ENCODE assay signal across 8 cellular contexts in the genomic region with DNA sequence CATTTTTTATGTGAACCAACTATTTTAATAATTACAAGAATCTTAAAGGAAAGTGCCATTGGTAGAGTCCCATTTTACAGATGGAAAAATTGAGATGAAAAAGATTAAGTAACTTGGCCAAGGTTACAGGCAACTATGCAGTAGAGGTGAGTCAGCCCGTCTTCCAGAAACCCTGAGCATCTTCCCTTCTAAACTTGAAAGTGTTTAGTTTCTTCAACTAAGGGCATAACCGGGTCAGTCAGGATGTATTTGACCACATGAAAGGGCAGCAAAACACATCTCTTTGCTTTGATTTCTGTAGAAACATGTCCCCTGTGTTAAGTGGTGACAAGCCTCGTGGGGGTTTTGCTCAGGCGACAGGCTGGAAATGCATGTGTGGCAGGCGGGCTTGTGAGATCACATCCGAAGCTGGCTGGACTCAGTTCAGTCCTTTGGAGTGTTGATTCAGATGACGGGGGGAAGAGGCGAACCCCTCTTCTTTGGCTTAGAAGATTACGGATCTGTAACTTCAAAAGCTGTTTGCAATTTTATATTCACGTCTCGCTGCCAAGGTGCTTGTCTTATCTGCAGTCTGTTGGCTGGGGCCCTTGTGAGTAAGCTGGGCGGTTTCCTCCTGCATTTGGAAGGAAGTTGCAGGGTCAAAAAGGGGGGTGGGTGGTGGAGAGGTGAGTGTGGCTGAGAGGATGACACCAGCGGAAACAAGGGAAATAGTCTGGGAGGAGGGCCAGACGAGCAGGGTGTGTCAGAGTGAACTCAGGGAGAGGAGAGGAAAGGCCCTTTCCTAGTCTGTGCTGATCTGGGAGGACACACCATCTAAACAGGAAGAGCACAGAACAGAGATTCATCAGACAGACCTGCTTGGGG.
DNase-seq lines count a peak whose midpoint lies in the region; ATAC-seq and TF ChIP-seq lines count a peak whose summit lies in the region.

No MANE protein-coding gene starts in this region.

- peak overlapping the region; percentile 29 for H3K27ac ChIP-seq in CD8-positive, alpha-beta T cell (ENCODE audit: low read depth, low read length)

- no peaks in the 10 kb centered on the region for H3K36me3 Mint-ChIP-seq in CD8-positive, alpha-beta T cell
- no peaks in the 10 kb centered on the region for H3K36me3 Mint-ChIP-seq in activated naive CD8-positive, alpha-beta T cell treated with anti-CD3 and anti-CD28 coated beads for 36 hours
- no peaks in the 10 kb centered on the region for H3K36me3 Mint-ChIP-seq in immature natural killer cell

- POLR2A ChIA-PET in CD8-positive, alpha-beta T cell (lab: Charles Lee), result interaction anchor here (1.0 kb wide), 2 partner anchors 25 to 79 kb away, joined by 3 to 4 read pairs; a partner anchor contains a TSS

- peak overlapping the region; percentile 97 for H3K27ac Mint-ChIP-seq in CD8-positive, alpha-beta T cell
- H3K27ac Mint-ChIP-seq in activated naive CD8-positive, alpha-beta T cell treated with anti-CD3 and anti-CD28 coated beads for 36 hours, result peak overlapping the region; percentile 95
- peak overlapping the region; percentile 77 to 95 (median 87) for H3K27ac Mint-ChIP-seq in immature natural killer cell

- no peaks in the 10 kb centered on the region for H3K36me3 ChIP-seq in CD8-positive, alpha-beta T cell (ENCODE audit: insufficient read depth, low read length)

- no peaks in the 10 kb centered on the region for H3K27me3 ChIP-seq in CD8-positive, alpha-beta T cell (ENCODE audit: insufficient read depth, low read length)

- no peaks in the 10 kb centered on the region for H3K9me3 ChIP-seq in CD8-positive, alpha-beta T cell (ENCODE audit: low read length)

- peaks cover 24% of the 10 kb centered on the region for H3K4me1 Mint-ChIP-seq in CD8-positive, alpha-beta T cell (ENCODE audit: low read depth)
- peaks cover 17% of the 10 kb centered on the region for H3K4me1 Mint-ChIP-seq in activated naive CD8-positive, alpha-beta T cell treated with anti-CD3 and anti-CD28 coated beads for 36 hours
- H3K4me1 Mint-ChIP-seq in immature natural killer cell, result peaks cover 32 to 58% of the 10 kb centered on the region in 2 donors

- CTCF ChIA-PET in CD8-positive, alpha-beta T cell (lab: Charles Lee), result interaction anchor here (1.1 kb wide), 2 partner anchors 1073 to 1205 kb away, joined by 4 to 6 read pairs; no protein-coding TSS in a partner anchor

- H3K27me3 Mint-ChIP-seq in CD8-positive, alpha-beta T cell (ENCODE audit: low read depth), result no peaks in the 10 kb centered on the region
- H3K27me3 Mint-ChIP-seq in activated naive CD8-positive, alpha-beta T cell treated with anti-CD3 and anti-CD28 coated beads for 36 hours, result no peaks in the 10 kb centered on the region
- peaks cover 0 to 3% (median 0%) of the 10 kb centered on the region in 3 donors for H3K27me3 Mint-ChIP-seq in immature natural killer cell (ENCODE audit: low read depth in 3 of 3)

- intact Hi-C loops in CD8-positive, alpha-beta T cell (cut with DNase I, micrococcal nuclease), result loop anchor here (1.0 to 10.0 kb wide), 4 partner anchors 79 to 720 kb away; a partner anchor contains a TSS

- H3K4me3 ChIP-seq in CD8-positive, alpha-beta T cell (ENCODE audit: low read depth, low read length), result no peak overlapping the region

- no peaks in the 10 kb centered on the region for H3K9me3 Mint-ChIP-seq in CD8-positive, alpha-beta T cell
- H3K9me3 Mint-ChIP-seq in activated naive CD8-positive, alpha-beta T cell treated with anti-CD3 and anti-CD28 coated beads for 36 hours, result no peaks in the 10 kb centered on the region
- H3K9me3 Mint-ChIP-seq in immature natural killer cell, result no peaks in the 10 kb centered on the region

- peak overlapping the region; percentile 77 for H3K4me3 Mint-ChIP-seq in CD8-positive, alpha-beta T cell
- peak overlapping the region; percentile 66 for H3K4me3 Mint-ChIP-seq in activated naive CD8-positive, alpha-beta T cell treated with anti-CD3 and anti-CD28 coated beads for 36 hours
- peak overlapping the region; percentile 62 to 77 (median 74) for H3K4me3 Mint-ChIP-seq in immature natural killer cell

- TF ChIP-seq CTCF in CD8-positive, alpha-beta T cell (IDR thresholded peaks at IDR 0.05), result no peak

- ATAC-seq in CD8-positive, alpha-beta T cell, result peak; percentile 83
- ATAC-seq in HG02763 (IDR thresholded peaks at IDR 0.05; ENCODE audit: unreplicated experiment), result peak; percentile 56

- H3K4me1 ChIP-seq in CD8-positive, alpha-beta T cell (ENCODE audit: insufficient read depth, low read length), result peaks cover 13% of the 10 kb centered on the region

- peak; percentile 44 to 90 (median 71) for DNase-seq in CD8-positive, alpha-beta T cell
- DNase-seq in SW480 (ENCODE audit: low spot score) (peak; percentile 93), immature natural killer cell (peak; percentile 61 to 72 (median 62)), occipital lobe (lab: John Stamatoyannopoulos, UW) (no peak), COLO829 (ENCODE audit: low spot score) (no peak)
- peak; percentile 79 for DNase-seq in activated naive CD8-positive, alpha-beta T cell treated with anti-CD3 and anti-CD28 coated beads for 36 hours
- DNase-seq in stimulated activated CD4-positive, alpha-beta T cell treated with anti-CD3 and anti-CD28 coated beads, TNF-alpha, amount 100 ng/mL, for 4 hours (ENCODE audit: low read depth in 3 of 3), result peak; percentile 18 to 62 (median 45)

Comparison
In these comparisons a context has a peak if more than half of its experiments do, and no peak if none do; other contexts are left out.
1. DNase-seq: peak in CD8-positive, alpha-beta T cell (7 of 7), SW480 (single experiment), activated naive CD8-positive, alpha-beta T cell treated with anti-CD3 and anti-CD28 coated beads for 36 hours (single experiment), immature natural killer cell (3 of 3) and stimulated activated CD4-positive, alpha-beta T cell treated with anti-CD3 and anti-CD28 coated beads, TNF-alpha, amount 100 ng/mL, for 4 hours (3 of 3); none in occipital lobe (single experiment) and COLO829 (single experiment).
2. Peak in every context shown above with its lines, with median percentiles within 50 percentile points of each other: H3K27ac Mint-ChIP-seq and H3K4me3 Mint-ChIP-seq.